ENCODE assay signal across 9 cellular contexts in the genomic region with DNA sequence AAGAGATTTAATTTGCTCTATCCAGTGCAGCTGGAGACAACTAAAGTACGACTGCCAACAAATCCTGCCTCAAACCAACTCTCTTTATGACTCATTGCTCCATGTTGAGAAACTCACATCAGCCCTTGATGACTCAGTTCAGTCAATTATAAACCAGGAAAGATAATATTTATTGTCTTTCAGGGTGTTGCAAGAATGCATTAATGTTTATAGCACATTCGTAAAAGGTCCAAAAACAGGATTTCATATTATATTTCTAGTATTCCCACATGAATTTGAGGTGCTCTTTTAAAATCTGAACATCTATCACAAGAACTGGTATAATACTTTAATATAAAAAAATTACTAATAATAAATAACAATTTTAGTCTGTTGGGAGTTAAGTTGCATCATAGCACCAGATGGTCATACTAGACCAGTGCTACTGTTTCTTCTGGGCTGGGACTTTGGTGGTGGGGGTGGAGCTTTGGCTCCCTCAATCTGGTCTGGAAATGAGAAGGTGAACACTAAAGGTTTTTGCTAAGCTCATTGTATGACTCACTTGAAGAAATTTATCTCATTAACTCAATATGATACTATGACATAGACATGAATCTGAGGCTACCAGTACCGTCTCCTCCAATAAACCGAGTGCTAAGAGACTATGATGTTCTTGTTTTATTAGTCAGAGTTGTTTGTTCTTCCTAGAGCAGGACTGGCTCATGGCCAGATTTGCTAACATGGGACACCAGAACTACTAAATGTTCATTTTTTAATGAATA. TPM values are rescaled to one million over a fixed set of nuclear protein-coding genes. Genes with fewer than 3 reads are reported as not detected.
A peak's percentile ranks its signal among the peaks of the same experiment; 100 is the strongest.
DNase-seq lines count a peak whose midpoint lies in the region; ATAC-seq and TF ChIP-seq lines count a peak whose summit lies in the region.
"Had no signal": no experiment of that assay in that cellular context is flagged by ENCODE, and none has a peak within 500 bp of the region (broad histone marks: within the 10 kb centered on the region; RNA-seq: fewer than 3 reads in every experiment).

No MANE protein-coding gene starts in this region.

- H3K9me3 Mint-ChIP-seq in neural progenitor cell: no peaks in the 10 kb centered on the region

- no peaks in the 10 kb centered on the region for H3F3A ChIP-seq in neural progenitor cell (ENCODE audit: low read depth)

- intact Hi-C loops in esophagus muscularis mucosa (cut with DNase I): no loop called here

- TF ChIP-seq POLR2A in esophagus muscularis mucosa (IDR thresholded peaks at IDR 0.05; ENCODE audit: low read depth): no peak

- H4K20me1 ChIP-seq in neural progenitor cell (ENCODE audit: low read depth): no peaks in the 10 kb centered on the region

- 10% methylated on average over 4 of the region's 4 CpGs for WGBS in esophagus muscularis mucosa

- DNase-seq in CD1c-positive myeloid dendritic cell (ENCODE audit: extremely low spot score) (peak; percentile 86), SJCRH30 (peak; percentile 9 to 29), esophagus muscularis mucosa (ENCODE audit: extremely low spot score) (no peak), renal cortical epithelial cell (ENCODE audit: low read depth) (peak; percentile 100), neural progenitor cell (ENCODE audit: low spot score) (no peak), NCI-H1105 treated with DMSO at 0.1 percent for 48 hours (lab: John Stamatoyannopoulos, UW) (no peak)

- TF ChIP-seq EP300 in esophagus muscularis mucosa (IDR thresholded peaks at IDR 0.05): no peak

- peaks cover 11% of the 10 kb centered on the region for H3K4me1 Mint-ChIP-seq in neural progenitor cell

- H3K4me2 ChIP-seq in neural progenitor cell: no peak overlapping the region

- no peak overlapping the region for H2AFZ ChIP-seq in neural progenitor cell (replicated peaks)

- H3K4me3 ChIP-seq in SJCRH30 (no peak overlapping the region), esophagus muscularis mucosa (no peak overlapping the region), neural progenitor cell (no peak overlapping the region)

- no peak for TF ChIP-seq CTCF in esophagus muscularis mucosa (IDR thresholded peaks at IDR 0.05)
- no peak for TF ChIP-seq CTCF in neural progenitor cell (IDR thresholded peaks at IDR 0.05)

- H3K79me2 ChIP-seq in neural progenitor cell (ENCODE audit: low read depth): no peaks in the 10 kb centered on the region

- H3K27me3 ChIP-seq in SJCRH30 (no peaks in the 10 kb centered on the region), esophagus muscularis mucosa (no peaks in the 10 kb centered on the region), neural progenitor cell (no peaks in the 10 kb centered on the region)

- no peak overlapping the region for H3K4me3 Mint-ChIP-seq in neural progenitor cell
- H3K4me3 Mint-ChIP-seq: IgD-negative memory B cell had no signal

- H3K9ac ChIP-seq in neural progenitor cell: no peak overlapping the region

- H3K9me3 ChIP-seq in SJCRH30 (replicated peaks) (no peaks in the 10 kb centered on the region), esophagus muscularis mucosa (no peaks in the 10 kb centered on the region), neural progenitor cell (ENCODE audit: low read depth) (no peaks in the 10 kb centered on the region)

- no peak overlapping the region for H3K27ac ChIP-seq in SJCRH30
- H3K27ac ChIP-seq in esophagus muscularis mucosa (replicated peaks in 1 of 4): peak overlapping the region; percentile 41 to 53 (median 46)
- H3K27ac ChIP-seq in neural progenitor cell: no peak overlapping the region

- ATAC-seq in GM19395 (IDR thresholded peaks at IDR 0.05; ENCODE audit: unreplicated experiment) (peak; percentile 86), HG03457 (IDR thresholded peaks at IDR 0.05; ENCODE audit: unreplicated experiment) (peak; percentile 88)

- no peaks in the 10 kb centered on the region for H3K36me3 ChIP-seq in SJCRH30
- no peaks in the 10 kb centered on the region for H3K36me3 ChIP-seq in esophagus muscularis mucosa
- no peaks in the 10 kb centered on the region for H3K36me3 ChIP-seq in neural progenitor cell

- H3K27me3 Mint-ChIP-seq in neural progenitor cell (ENCODE audit: insufficient read depth, low read depth): peaks cover 2% of the 10 kb centered on the region
- H3K27me3 Mint-ChIP-seq: IgD-negative memory B cell had no signal

- no peak overlapping the region for H3K27ac Mint-ChIP-seq in neural progenitor cell
- H3K27ac Mint-ChIP-seq: IgD-negative memory B cell had no signal

- no peaks in the 10 kb centered on the region for H3K36me3 Mint-ChIP-seq in neural progenitor cell
- H3K36me3 Mint-ChIP-seq: IgD-negative memory B cell had no signal

- H3K4me1 ChIP-seq in SJCRH30 (peaks cover 21% of the 10 kb centered on the region), esophagus muscularis mucosa (peaks cover 8 to 33% (median 28%) of the 10 kb centered on the region in 4 donors), neural progenitor cell (peaks cover 10% of the 10 kb centered on the region)

RNA-seq across cellular contexts. Expression of gene MAP3K20, which starts 26.6 kb away (rescaled TPM):
- 30.9 and 34.7 TPM in 2 replicates for total RNA-seq in SJCRH30 (2014; rRNA removed; shearing (Covaris generic))
- total RNA-seq in esophagus muscularis mucosa (100 to 1,000 TPM; 238 to 335 (median 267) TPM), renal cortical epithelial cell (26.4 and 28.5 TPM in 2 replicates), neural progenitor cell (ENCODE audit: low replicate concordance) (10.7 and 18.0 TPM in 2 replicates)

Comparison
In these comparisons a context has a peak if more than half of its experiments do, and no peak if none do; other contexts are left out.
1. DNase-seq: peak in CD1c-positive myeloid dendritic cell (single experiment), SJCRH30 (2 of 2) and renal cortical epithelial cell (single experiment); none in esophagus muscularis mucosa (single experiment), neural progenitor cell (single experiment) and NCI-H1105 treated with DMSO at 0.1 percent for 48 hours (single experiment).
2. H3K27ac ChIP-seq: peak in esophagus muscularis mucosa (4 of 4); none in SJCRH30 (single experiment) and neural progenitor cell (single experiment).